Comparison of ENCODE assay signal across 2 cellular contexts in the genomic region with DNA sequence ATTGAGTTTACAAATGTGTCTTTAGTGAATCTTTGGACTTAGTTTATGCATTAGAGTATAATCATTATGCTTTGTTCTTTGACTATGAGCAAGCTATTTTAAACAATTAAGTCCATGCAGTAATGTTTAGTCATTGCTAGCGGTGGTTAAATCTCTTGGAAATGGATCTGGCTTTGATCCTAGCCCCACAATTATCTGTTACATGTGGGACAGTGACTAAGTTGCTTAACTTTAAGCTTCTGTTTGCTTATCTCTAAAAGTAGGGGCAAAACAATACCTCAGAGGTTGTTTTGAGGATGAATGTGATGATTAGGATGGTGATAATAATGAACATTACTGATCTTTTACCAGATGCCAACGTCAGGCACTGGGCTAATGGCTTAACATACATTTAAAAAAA.
TF ChIP-seq lines count a peak whose summit lies in the region.

No MANE protein-coding gene starts in this region.

TF ChIP-seq in SK-N-SH treated with all-trans-retinoic acid at 6 μM for 48 hours, 23 proteins besides CTCF, POLR2A, EP300 and RAD21 (continued from another document):
- no peak for TF ChIP-seq ZNF565 (CRISPR knock-in tag; conservative IDR thresholded peaks at IDR 0.05; ENCODE audit: low read depth)
- no peak for TF ChIP-seq GLIS3 (CRISPR knock-in tag; IDR thresholded peaks at IDR 0.05)
- TF ChIP-seq ZNF70 (CRISPR knock-in tag; IDR thresholded peaks at IDR 0.05) = no peak
- no peak for TF ChIP-seq ISL1 (CRISPR knock-in tag; IDR thresholded peaks at IDR 0.05)
- TF ChIP-seq OSR1 (CRISPR knock-in tag; IDR thresholded peaks at IDR 0.05) = no peak
- no peak for TF ChIP-seq ESRRG (CRISPR knock-in tag; IDR thresholded peaks at IDR 0.05)

TF ChIP-seq in WTC11, 78 proteins besides CTCF, POLR2A, EP300 and RAD21 (continued from another document):
- TF ChIP-seq ZNF138 (CRISPR knock-in tag; conservative IDR thresholded peaks at IDR 0.05) (no peak), MYBL2 (CRISPR knock-in tag; IDR thresholded peaks at IDR 0.05) (no peak), ZNF232 (CRISPR knock-in tag; IDR thresholded peaks at IDR 0.05) (no peak), FOXP1 (CRISPR knock-in tag; IDR thresholded peaks at IDR 0.05; ENCODE audit: borderline replicate concordance) (no peak), MXD4 (CRISPR knock-in tag; IDR thresholded peaks at IDR 0.05; ENCODE audit: borderline replicate concordance) (no peak), TEAD1 (CRISPR knock-in tag; IDR thresholded peaks at IDR 0.05) (no peak), RORB (CRISPR knock-in tag; IDR thresholded peaks at IDR 0.05) (no peak), NFE2L1 (CRISPR knock-in tag; IDR thresholded peaks at IDR 0.05) (no peak), GABPB1 (CRISPR knock-in tag; IDR thresholded peaks at IDR 0.05) (no peak)
- TF ChIP-seq, protein P1, sequence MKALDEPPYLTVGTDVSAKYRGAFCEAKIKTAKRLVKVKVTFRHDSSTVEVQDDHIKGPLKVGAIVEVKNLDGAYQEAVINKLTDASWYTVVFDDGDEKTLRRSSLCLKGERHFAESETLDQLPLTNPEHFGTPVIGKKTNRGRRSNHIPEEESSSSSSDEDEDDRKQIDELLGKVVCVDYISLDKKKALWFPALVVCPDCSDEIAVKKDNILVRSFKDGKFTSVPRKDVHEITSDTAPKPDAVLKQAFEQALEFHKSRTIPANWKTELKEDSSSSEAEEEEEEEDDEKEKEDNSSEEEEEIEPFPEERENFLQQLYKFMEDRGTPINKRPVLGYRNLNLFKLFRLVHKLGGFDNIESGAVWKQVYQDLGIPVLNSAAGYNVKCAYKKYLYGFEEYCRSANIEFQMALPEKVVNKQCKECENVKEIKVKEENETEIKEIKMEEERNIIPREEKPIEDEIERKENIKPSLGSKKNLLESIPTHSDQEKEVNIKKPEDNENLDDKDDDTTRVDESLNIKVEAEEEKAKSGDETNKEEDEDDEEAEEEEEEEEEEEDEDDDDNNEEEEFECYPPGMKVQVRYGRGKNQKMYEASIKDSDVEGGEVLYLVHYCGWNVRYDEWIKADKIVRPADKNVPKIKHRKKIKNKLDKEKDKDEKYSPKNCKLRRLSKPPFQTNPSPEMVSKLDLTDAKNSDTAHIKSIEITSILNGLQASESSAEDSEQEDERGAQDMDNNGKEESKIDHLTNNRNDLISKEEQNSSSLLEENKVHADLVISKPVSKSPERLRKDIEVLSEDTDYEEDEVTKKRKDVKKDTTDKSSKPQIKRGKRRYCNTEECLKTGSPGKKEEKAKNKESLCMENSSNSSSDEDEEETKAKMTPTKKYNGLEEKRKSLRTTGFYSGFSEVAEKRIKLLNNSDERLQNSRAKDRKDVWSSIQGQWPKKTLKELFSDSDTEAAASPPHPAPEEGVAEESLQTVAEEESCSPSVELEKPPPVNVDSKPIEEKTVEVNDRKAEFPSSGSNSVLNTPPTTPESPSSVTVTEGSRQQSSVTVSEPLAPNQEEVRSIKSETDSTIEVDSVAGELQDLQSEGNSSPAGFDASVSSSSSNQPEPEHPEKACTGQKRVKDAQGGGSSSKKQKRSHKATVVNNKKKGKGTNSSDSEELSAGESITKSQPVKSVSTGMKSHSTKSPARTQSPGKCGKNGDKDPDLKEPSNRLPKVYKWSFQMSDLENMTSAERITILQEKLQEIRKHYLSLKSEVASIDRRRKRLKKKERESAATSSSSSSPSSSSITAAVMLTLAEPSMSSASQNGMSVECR (CRISPR knock-in tag; IDR thresholded peaks at IDR 0.05; ENCODE audit: borderline replicate concordance) = no peak
- TF ChIP-seq, protein P2, sequence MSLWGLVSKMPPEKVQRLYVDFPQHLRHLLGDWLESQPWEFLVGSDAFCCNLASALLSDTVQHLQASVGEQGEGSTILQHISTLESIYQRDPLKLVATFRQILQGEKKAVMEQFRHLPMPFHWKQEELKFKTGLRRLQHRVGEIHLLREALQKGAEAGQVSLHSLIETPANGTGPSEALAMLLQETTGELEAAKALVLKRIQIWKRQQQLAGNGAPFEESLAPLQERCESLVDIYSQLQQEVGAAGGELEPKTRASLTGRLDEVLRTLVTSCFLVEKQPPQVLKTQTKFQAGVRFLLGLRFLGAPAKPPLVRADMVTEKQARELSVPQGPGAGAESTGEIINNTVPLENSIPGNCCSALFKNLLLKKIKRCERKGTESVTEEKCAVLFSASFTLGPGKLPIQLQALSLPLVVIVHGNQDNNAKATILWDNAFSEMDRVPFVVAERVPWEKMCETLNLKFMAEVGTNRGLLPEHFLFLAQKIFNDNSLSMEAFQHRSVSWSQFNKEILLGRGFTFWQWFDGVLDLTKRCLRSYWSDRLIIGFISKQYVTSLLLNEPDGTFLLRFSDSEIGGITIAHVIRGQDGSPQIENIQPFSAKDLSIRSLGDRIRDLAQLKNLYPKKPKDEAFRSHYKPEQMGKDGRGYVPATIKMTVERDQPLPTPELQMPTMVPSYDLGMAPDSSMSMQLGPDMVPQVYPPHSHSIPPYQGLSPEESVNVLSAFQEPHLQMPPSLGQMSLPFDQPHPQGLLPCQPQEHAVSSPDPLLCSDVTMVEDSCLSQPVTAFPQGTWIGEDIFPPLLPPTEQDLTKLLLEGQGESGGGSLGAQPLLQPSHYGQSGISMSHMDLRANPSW (CRISPR knock-in tag; conservative IDR thresholded peaks at IDR 0.05; ENCODE audit: low read depth) = no peak
- TF ChIP-seq, protein P3, sequence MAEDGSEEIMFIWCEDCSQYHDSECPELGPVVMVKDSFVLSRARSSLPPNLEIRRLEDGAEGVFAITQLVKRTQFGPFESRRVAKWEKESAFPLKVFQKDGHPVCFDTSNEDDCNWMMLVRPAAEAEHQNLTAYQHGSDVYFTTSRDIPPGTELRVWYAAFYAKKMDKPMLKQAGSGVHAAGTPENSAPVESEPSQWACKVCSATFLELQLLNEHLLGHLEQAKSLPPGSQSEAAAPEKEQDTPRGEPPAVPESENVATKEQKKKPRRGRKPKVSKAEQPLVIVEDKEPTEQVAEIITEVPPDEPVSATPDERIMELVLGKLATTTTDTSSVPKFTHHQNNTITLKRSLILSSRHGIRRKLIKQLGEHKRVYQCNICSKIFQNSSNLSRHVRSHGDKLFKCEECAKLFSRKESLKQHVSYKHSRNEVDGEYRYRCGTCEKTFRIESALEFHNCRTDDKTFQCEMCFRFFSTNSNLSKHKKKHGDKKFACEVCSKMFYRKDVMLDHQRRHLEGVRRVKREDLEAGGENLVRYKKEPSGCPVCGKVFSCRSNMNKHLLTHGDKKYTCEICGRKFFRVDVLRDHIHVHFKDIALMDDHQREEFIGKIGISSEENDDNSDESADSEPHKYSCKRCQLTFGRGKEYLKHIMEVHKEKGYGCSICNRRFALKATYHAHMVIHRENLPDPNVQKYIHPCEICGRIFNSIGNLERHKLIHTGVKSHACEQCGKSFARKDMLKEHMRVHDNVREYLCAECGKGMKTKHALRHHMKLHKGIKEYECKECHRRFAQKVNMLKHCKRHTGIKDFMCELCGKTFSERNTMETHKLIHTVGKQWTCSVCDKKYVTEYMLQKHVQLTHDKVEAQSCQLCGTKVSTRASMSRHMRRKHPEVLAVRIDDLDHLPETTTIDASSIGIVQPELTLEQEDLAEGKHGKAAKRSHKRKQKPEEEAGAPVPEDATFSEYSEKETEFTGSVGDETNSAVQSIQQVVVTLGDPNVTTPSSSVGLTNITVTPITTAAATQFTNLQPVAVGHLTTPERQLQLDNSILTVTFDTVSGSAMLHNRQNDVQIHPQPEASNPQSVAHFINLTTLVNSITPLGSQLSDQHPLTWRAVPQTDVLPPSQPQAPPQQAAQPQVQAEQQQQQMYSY (CRISPR knock-in tag; IDR thresholded peaks at IDR 0.05) = no peak
- TF ChIP-seq, protein P4, sequence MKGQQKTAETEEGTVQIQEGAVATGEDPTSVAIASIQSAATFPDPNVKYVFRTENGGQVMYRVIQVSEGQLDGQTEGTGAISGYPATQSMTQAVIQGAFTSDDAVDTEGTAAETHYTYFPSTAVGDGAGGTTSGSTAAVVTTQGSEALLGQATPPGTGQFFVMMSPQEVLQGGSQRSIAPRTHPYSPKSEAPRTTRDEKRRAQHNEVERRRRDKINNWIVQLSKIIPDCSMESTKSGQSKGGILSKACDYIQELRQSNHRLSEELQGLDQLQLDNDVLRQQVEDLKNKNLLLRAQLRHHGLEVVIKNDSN (CRISPR knock-in tag; IDR thresholded peaks at IDR 0.05) = no peak
